Comparison of ENCODE assay signal across 18 cellular contexts in genomic region chr5:57802131-57802530, GRCh38.
A peak's percentile ranks its signal among the peaks of the same experiment; 100 is the strongest.
DNase-seq lines count a peak whose midpoint lies in the region; ATAC-seq, FAIRE-seq and TF ChIP-seq lines count a peak whose summit lies in the region.
"Had no signal": no experiment of that assay in that cellular context is flagged by ENCODE, and none has a peak within 500 bp of the region (broad histone marks: within the 10 kb centered on the region; RNA-seq: fewer than 3 reads in every experiment).

No MANE protein-coding gene starts in this region.

- no peaks in the 10 kb centered on the region for H3K36me3 ChIP-seq in astrocyte (ENCODE audit: insufficient read depth, low read length)

- peaks cover 22% of the 10 kb centered on the region for H3K4me1 Mint-ChIP-seq in astrocyte (ENCODE audit: low read depth, unreplicated experiment)
- H3K4me1 Mint-ChIP-seq: B cell had no signal

- FAIRE-seq in astrocyte (lab: Jason Lieb, UNC), result no peak

- no peak overlapping the region for H3K27ac Mint-ChIP-seq in astrocyte (ENCODE audit: unreplicated experiment)
- H3K27ac Mint-ChIP-seq: B cell; CD4-positive, alpha-beta T cell; HFFc6 had no signal

- H3K9ac ChIP-seq in astrocyte (ENCODE audit: low read length), result no peak overlapping the region

- H3K4me3 Mint-ChIP-seq in astrocyte (ENCODE audit: unreplicated experiment), result no peak overlapping the region
- H3K4me3 Mint-ChIP-seq: B cell; CD4-positive, alpha-beta T cell; HFFc6 had no signal

- no peaks in the 10 kb centered on the region for H3K79me2 ChIP-seq in astrocyte (ENCODE audit: insufficient read depth, low read length)

- no peaks in the 10 kb centered on the region for H3K9me3 ChIP-seq in astrocyte (ENCODE audit: insufficient read depth, low read depth, low read length)

- peak; percentile 51 for DNase-seq in AG10803 (ENCODE audit: low read depth)
- peak; percentile 77 for DNase-seq in astrocyte (ENCODE audit: low read depth)
- DNase-seq in fibroblast of gingiva (ENCODE audit: low read depth), result peak; percentile 15
- DNase-seq in myocyte (ENCODE audit: low read depth), result peak; percentile 9
- no peak for DNase-seq in foreskin keratinocyte
- DNase-seq in stimulated activated CD4-positive, alpha-beta T cell treated with anti-CD3 and anti-CD28 coated beads, Interleukin-2, amount 100 ng/mL, for 48 hours, result no peak
- DNase-seq in NCI-H510A treated with DMSO at 0.1 percent for 48 hours (lab: John Stamatoyannopoulos, UW), result no peak
- DNase-seq in NCI-H2081 treated with DMSO at 0.1 percent for 48 hours (lab: John Stamatoyannopoulos, UW), result no peak
- DNase-seq: 8988T; ACHN; C1 segment of cervical spinal cord; Calu3; CD4-positive, alpha-beta T cell; DMS 273 treated with DMSO at 0.1 percent for 48 hours; HCEC 1CT; HFFc6 had no signal

- H3K4me1 ChIP-seq in astrocyte (ENCODE audit: insufficient read depth, low read length) (peaks cover 18% of the 10 kb centered on the region), foreskin keratinocyte (no peaks in the 10 kb centered on the region)

- ATAC-seq in foreskin keratinocyte, result no peak

- no peaks in the 10 kb centered on the region for H3K36me3 Mint-ChIP-seq in astrocyte (ENCODE audit: low read depth, unreplicated experiment)

- no peak overlapping the region for H3K27ac ChIP-seq in astrocyte (ENCODE audit: low read depth, low read length)
- H3K27ac ChIP-seq in foreskin keratinocyte, result no peak overlapping the region
- H3K27ac ChIP-seq: HL-60 had no signal

- H3K4me3 ChIP-seq in AG10803 (ENCODE audit: low read length) (no peak overlapping the region), astrocyte (ENCODE audit: insufficient read depth, low read depth, low read length) (no peak overlapping the region)

- H2AFZ ChIP-seq in astrocyte (ENCODE audit: low read depth, low read length), result no peak overlapping the region

- no peak for TF ChIP-seq CTCF in AG10803 (conservative IDR thresholded peaks at IDR 0.05; ENCODE audit: low read length)
- no peak for TF ChIP-seq CTCF in astrocyte (IDR thresholded peaks at IDR 0.05; ENCODE audit: insufficient read depth, low read depth, low read length)
- TF ChIP-seq CTCF in foreskin keratinocyte (conservative IDR thresholded peaks at IDR 0.05), result no peak

- H3K27me3 Mint-ChIP-seq in astrocyte (ENCODE audit: low read depth, unreplicated experiment), result no peaks in the 10 kb centered on the region
- H3K27me3 Mint-ChIP-seq: B cell; CD4-positive, alpha-beta T cell had no signal

- H3K27me3 ChIP-seq in astrocyte (ENCODE audit: insufficient read depth, low read length) (no peaks in the 10 kb centered on the region), foreskin keratinocyte (no peaks in the 10 kb centered on the region)

- no peaks in the 10 kb centered on the region for H4K20me1 ChIP-seq in astrocyte (ENCODE audit: insufficient read depth, low read length)

- no peak overlapping the region for H3K4me2 ChIP-seq in astrocyte (ENCODE audit: low read length)

- H3K9me3 Mint-ChIP-seq in astrocyte (ENCODE audit: unreplicated experiment), result peaks cover 2% of the 10 kb centered on the region
- H3K9me3 Mint-ChIP-seq: CD4-positive, alpha-beta T cell; HFFc6 had no signal

Comparison
In these comparisons a context has a peak if more than half of its experiments do, and no peak if none do; other contexts are left out.
1. DNase-seq: peak in AG10803 (single experiment), astrocyte (single experiment), fibroblast of gingiva (single experiment) and myocyte (single experiment); none in foreskin keratinocyte (0 of 2), stimulated activated CD4-positive, alpha-beta T cell treated with anti-CD3 and anti-CD28 coated beads, Interleukin-2, amount 100 ng/mL, for 48 hours (0 of 2), NCI-H510A treated with DMSO at 0.1 percent for 48 hours (single experiment) and NCI-H2081 treated with DMSO at 0.1 percent for 48 hours (single experiment).